ENCODE assay signal across 16 cellular contexts in the genomic region with DNA sequence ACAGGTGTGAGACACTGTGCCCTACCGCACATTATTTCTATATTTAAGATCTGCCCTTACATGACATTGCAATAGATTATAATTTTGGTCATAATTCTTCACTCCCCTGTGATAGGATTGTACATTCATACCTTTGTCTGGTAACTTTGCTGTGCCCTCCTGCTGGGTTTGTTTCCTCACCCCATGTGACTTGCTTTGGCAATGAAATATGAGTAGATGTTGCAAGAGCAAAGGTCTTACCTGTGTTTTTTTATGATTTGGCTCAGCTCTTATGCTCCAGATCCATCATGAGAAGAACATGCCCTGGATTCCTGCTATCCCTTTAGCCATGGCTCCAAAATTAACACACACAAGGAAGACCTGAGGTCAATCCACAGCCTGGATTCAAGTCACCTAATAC.
"Had no signal": no experiment of that assay in that cellular context is flagged by ENCODE, and none has a peak within 500 bp of the region (broad histone marks: within the 10 kb centered on the region; RNA-seq: fewer than 3 reads in every experiment).

No MANE protein-coding gene starts in this region.

- H3K4me1 ChIP-seq: lower lobe of right lung, psoas muscle, right lobe of liver had no signal

- H3K4me3 ChIP-seq: dorsolateral prefrontal cortex, lower lobe of right lung, psoas muscle, right lobe of liver, spleen had no signal

- DNase-seq: activated CD4-positive, alpha-beta T cell treated with anti-CD3 and anti-CD28 coated beads, Interleukin-2, amount 50 U/mL, for 1 hour; activated effector memory CD4-positive, alpha-beta T cell treated with Interleukin-2 at 50 U/mL for 16 hours; aorta; dorsolateral prefrontal cortex; immature natural killer cell; lower lobe of right lung; nephron progenitor cell; psoas muscle; right lobe of liver; spleen; stimulated activated CD4-positive, alpha-beta T cell treated with anti-CD3 and anti-CD28 coated beads, Interleukin-1b, Interleukin-23, amount 100 ng/mL, for 48 hours; stimulated activated naive CD4-positive, alpha-beta T cell; substantia nigra; trophoblast cell had no signal

- H3K27me3 ChIP-seq: dorsolateral prefrontal cortex, right lobe of liver, spleen had no signal

- H3K27ac Mint-ChIP-seq: nephron progenitor cell had no signal

- H3K4me3 Mint-ChIP-seq: nephron progenitor cell had no signal

- H3K36me3 ChIP-seq: lower lobe of right lung, right lobe of liver, spleen had no signal

- ATAC-seq: activated naive CD4-positive, alpha-beta T cell treated with anti-CD3 and anti-CD28 coated beads, Interleukin-2, amount 50 U/mL, for 72 hours; esophagus mucosa; lower lobe of right lung; psoas muscle; right lobe of liver had no signal

- H3K9me3 ChIP-seq: right lobe of liver had no signal

- H3K4me1 Mint-ChIP-seq: nephron progenitor cell had no signal

- H3K27ac ChIP-seq: dorsolateral prefrontal cortex, lower lobe of right lung, psoas muscle, right lobe of liver, spleen had no signal
